8 cellular contexts compared by ENCODE assay signal in the genomic region with DNA sequence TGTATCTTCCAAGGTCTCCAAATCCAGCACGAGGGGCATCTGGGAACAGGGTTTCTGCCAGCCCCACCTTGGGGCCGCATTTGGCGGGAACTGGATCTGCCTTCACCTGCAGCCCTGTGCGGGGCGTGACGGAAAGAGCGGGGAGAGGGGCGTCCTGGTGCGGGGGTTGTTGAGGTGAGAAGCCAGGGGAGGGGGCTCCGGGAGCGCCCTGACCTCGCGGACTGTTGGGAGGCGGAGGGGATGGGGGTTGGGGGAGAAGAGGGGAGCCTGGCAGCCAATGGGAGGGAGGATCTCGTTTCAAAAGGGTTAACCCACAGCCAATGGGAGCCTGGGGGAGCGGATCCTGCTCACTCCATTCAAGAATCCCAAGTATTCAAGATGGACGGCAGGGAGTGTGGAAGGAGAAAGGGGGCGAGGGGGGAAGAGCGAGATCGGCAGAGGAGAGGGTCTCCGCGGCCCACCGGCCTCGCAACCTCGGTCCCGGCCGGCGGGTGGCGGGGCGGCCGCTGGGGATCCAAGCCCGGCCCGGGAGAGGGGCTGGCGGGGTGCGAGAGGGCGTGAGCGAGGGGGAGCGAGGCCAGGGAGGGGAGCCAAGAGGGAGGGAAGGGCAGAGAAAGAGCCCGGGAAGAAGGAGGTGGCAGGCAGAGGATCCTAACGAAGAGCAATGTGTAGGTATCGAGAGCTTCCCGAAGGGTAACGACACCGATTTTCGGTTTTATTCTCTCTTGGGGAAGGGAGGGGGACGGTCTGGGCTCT. TPM values are rescaled to one million over a fixed set of nuclear protein-coding genes. Genes with fewer than 3 reads are reported as not detected.
DNase-seq lines count a peak whose midpoint lies in the region; ATAC-seq and TF ChIP-seq lines count a peak whose summit lies in the region.

No MANE protein-coding gene starts in this region.

- peak overlapping the region; percentile 90 to 97 for H4K8ac ChIP-seq in IMR-90 (ENCODE audit: low read depth in 2 of 2, low read length in 2 of 2)

- H3K4ac ChIP-seq in IMR-90 (ENCODE audit: low read depth, low read length): peak overlapping the region; percentile 100

- TF ChIP-seq CTCF in IMR-90 (conservative IDR thresholded peaks at IDR 0.05; ENCODE audit: low read depth, low read length) (no peak), suprapubic skin (IDR thresholded peaks at IDR 0.05) (no peak)

- intact Hi-C loops in IMR-90 (cut with micrococcal nuclease): no loop called here

- no peaks in the 10 kb centered on the region for H3K36me3 Mint-ChIP-seq in memory B cell

- peaks cover 1% of the 10 kb centered on the region; the same call in 1 of the 2 replicates for H3K36me3 ChIP-seq in IMR-90 (ENCODE audit: control insufficient read depth, insufficient read depth, low read length)
- no peaks in the 10 kb centered on the region for H3K36me3 ChIP-seq in suprapubic skin

- peak overlapping the region; percentile 100 for H3K23ac ChIP-seq in IMR-90 (ENCODE audit: low read depth, low read length)

- H3K9me3 ChIP-seq in IMR-90 (ENCODE audit: control insufficient read depth, insufficient read depth, low read length) (no peaks in the 10 kb centered on the region), suprapubic skin (no peaks in the 10 kb centered on the region)

- peaks cover 41% of the 10 kb centered on the region for H4K20me1 ChIP-seq in IMR-90 (ENCODE audit: insufficient read depth, low read length)

- peaks cover 26% of the 10 kb centered on the region for H3K27me3 Mint-ChIP-seq in memory B cell

- in situ Hi-C loops in IMR-90 (cut with MboI; ENCODE audit: low sequenced_read_pairs): no loop called here

- H3K4me1 ChIP-seq in IMR-90 (ENCODE audit: control insufficient read depth, insufficient read depth, low read length) (peaks cover 14% of the 10 kb centered on the region), suprapubic skin (peaks cover 25% of the 10 kb centered on the region)

- H2BK5ac ChIP-seq in IMR-90 (ENCODE audit: low read depth, low read length, poor library complexity, severe bottlenecking): peak overlapping the region; percentile 98

- H2AK9ac ChIP-seq in IMR-90 (replicated peaks; ENCODE audit: low read depth, low read length, poor library complexity): peak overlapping the region; percentile 100

- H3K9me3 Mint-ChIP-seq in memory B cell: no peaks in the 10 kb centered on the region

- no peak overlapping the region for H3K27ac Mint-ChIP-seq in memory B cell

- H3K4me2 ChIP-seq in IMR-90 (ENCODE audit: low read depth, low read length): peak overlapping the region; percentile 85

- peak overlapping the region; percentile 69 for H2BK20ac ChIP-seq in IMR-90 (ENCODE audit: low read depth, low read length)

- H3K9me1 ChIP-seq in IMR-90 (ENCODE audit: insufficient read depth, low read length): peaks cover 14% of the 10 kb centered on the region

- CTCF ChIA-PET in IMR-90 (lab: Yijun Ruan, JAX): no interaction called here

- H3K4me3 ChIP-seq in IMR-90 (ENCODE audit: insufficient read depth, low read depth, low read length) (peak overlapping the region; percentile 96), suprapubic skin (peak overlapping the region; percentile 66)

- H3K79me1 ChIP-seq in IMR-90 (ENCODE audit: low read depth in 1 of 2, low read length in 2 of 2): peaks cover 18 to 50% of the 10 kb centered on the region in 2 experiments

- H3K14ac ChIP-seq in IMR-90 (replicated peaks; ENCODE audit: low read depth, low read length): peak overlapping the region; percentile 100

- TF ChIP-seq POLR2A in IMR-90 (IDR thresholded peaks at IDR 0.05; ENCODE audit: low read depth, low read length) (peak; percentile 36; the same call in 1 of the 2 replicates), suprapubic skin (IDR thresholded peaks at IDR 0.05) (no peak)

- peak overlapping the region; percentile 96 for H4K5ac ChIP-seq in IMR-90 (ENCODE audit: low read depth, low read length)

- TF ChIP-seq EP300 in suprapubic skin (IDR thresholded peaks at IDR 0.05): no peak

- peak overlapping the region; percentile 95 for H3K18ac ChIP-seq in IMR-90 (ENCODE audit: low read depth, low read length)

- 0% methylated on average over 11 of the region's 46 CpGs; no CpG with 5 or more reads in 1 of the 2 experiments for WGBS in IMR-90 (ENCODE audit: extremely low coverage in 2 of 2, insufficient read length in 1 of 2), 2 experiments
- WGBS in suprapubic skin: 1% methylated on average over 41 of the region's 46 CpGs

- peaks cover 13% of the 10 kb centered on the region for H3K4me1 Mint-ChIP-seq in memory B cell

- no TSS peak for BruUV-seq in IMR-90 (replicated peaks; lab: Mats Ljungman, UMichigan)

- peak overlapping the region; percentile 98 for H2AK5ac ChIP-seq in IMR-90 (ENCODE audit: low read depth, low read length)

- peak overlapping the region; percentile 99 for H2AFZ ChIP-seq in IMR-90 (replicated peaks; ENCODE audit: low read length, poor library complexity)

- no peak for TF ChIP-seq RAD21 in IMR-90 (IDR thresholded peaks at IDR 0.05; ENCODE audit: low read length)

- peak overlapping the region; percentile 89 for H2BK120ac ChIP-seq in IMR-90 (ENCODE audit: low read depth, low read length)

- H4K91ac ChIP-seq in IMR-90 (ENCODE audit: insufficient read depth, low read depth, low read length): peak overlapping the region; percentile 100

- H3K56ac ChIP-seq in IMR-90 (ENCODE audit: extremely low read depth, insufficient read depth, low read length): peak overlapping the region; percentile 96

- H3K27me3 ChIP-seq in IMR-90 (ENCODE audit: control insufficient read depth, insufficient read depth, low read length) (peaks cover 11% of the 10 kb centered on the region), suprapubic skin (no peaks in the 10 kb centered on the region)

- POLR2A ChIA-PET in IMR-90 (lab: Charles Lee; ENCODE audit: unreplicated experiment): no interaction called here

- peak overlapping the region; percentile 94 for H3K4me3 Mint-ChIP-seq in memory B cell

- H3K9ac ChIP-seq in IMR-90 (ENCODE audit: low read depth, low read length): peak overlapping the region; percentile 100

- dilution Hi-C loops in IMR-90 (cut with HindIII; ENCODE audit: low sequenced_read_pairs, unreplicated experiment): no loop called here

- DNase-seq in GM04504 (ENCODE audit: low read depth) (peak; percentile 69), IMR-90 (peak; percentile 84), epidermal melanocyte (ENCODE audit: insufficient read length, low spot score) (peak; percentile 95), memory B cell (ENCODE audit: low spot score in 2 of 2) (peak in 1 of 2 donors; percentile 17), suprapubic skin (ENCODE audit: low spot score in 2 of 2) (peak in 1 of 2 donors; percentile 82)
- DNase-seq in effector CD8-positive, alpha-beta T cell (lab: John Stamatoyannopoulos, UW): no peak
- DNase-seq in activated CD4-positive, alpha-beta T cell treated with anti-CD3 and anti-CD28 coated beads for 1 hour: no peak

- H2BK15ac ChIP-seq in IMR-90 (ENCODE audit: low read depth, low read length): peak overlapping the region; percentile 96; the same call in 2 of the 3 replicates

- ATAC-seq in IMR-90 (ENCODE audit: low read depth): peak; percentile 90
- ATAC-seq in SK-N-SH treated with all-trans-retinoic acid at 6 μM for 48 hours: peak; percentile 98
- peak; percentile 57 for ATAC-seq in memory B cell (ENCODE audit: low read depth)

- H3K27ac ChIP-seq in IMR-90 (ENCODE audit: insufficient read depth, low read length) (peak overlapping the region; percentile 97), suprapubic skin (peak overlapping the region; percentile 71)

TF ChIP-seq in IMR-90, 13 proteins besides CTCF, POLR2A, EP300 and RAD21:
- no peak for TF ChIP-seq BHLHE40 (IDR thresholded peaks at IDR 0.05; ENCODE audit: low read depth, low read length)
- no peak for TF ChIP-seq CEBPB (IDR thresholded peaks at IDR 0.05; ENCODE audit: low read depth, low read length)
- no peak for TF ChIP-seq NFE2L2 (IDR thresholded peaks at IDR 0.05; ENCODE audit: low read depth, low read length)
- no peak for TF ChIP-seq CHD1 (IDR thresholded peaks at IDR 0.05; ENCODE audit: low read depth, low read length)
- TF ChIP-seq MXI1 (IDR thresholded peaks at IDR 0.05; ENCODE audit: borderline replicate concordance, low read depth, low read length): no peak
- TF ChIP-seq MAZ (IDR thresholded peaks at IDR 0.05; ENCODE audit: borderline replicate concordance, low read depth, low read length): peak; percentile 55; the same call in 1 of the 2 replicates

RNA-seq across cellular contexts. Expression of gene YPEL4, which starts 11.5 kb away (rescaled TPM):
- total RNA-seq in IMR-90 (2012; rRNA removed): under 0.01 and 0.18 TPM in 2 replicates
- polyA plus RNA-seq in IMR-90 (2012; rRNA removed): 0.57 and 0.79 TPM in 2 replicates
- polyA plus RNA-seq in IMR-90 (2012; cell fraction: cytosol; rRNA removed): 0.54 and 0.74 TPM in 2 replicates
- polyA plus RNA-seq in IMR-90 (2012; cell fraction: nucleus; rRNA removed; ENCODE audit: low replicate concordance): 2.4 and 6.6 TPM in 2 replicates
- total RNA-seq in suprapubic skin: 1 to 10 TPM; 1.2 to 3.6 (median 1.5) TPM

RNA-seq across cellular contexts. Expression of gene CLP1, which starts 19.4 kb away (rescaled TPM):
- total RNA-seq in IMR-90 (2012; rRNA removed): 24.0 and 26.7 TPM in 2 replicates
- polyA plus RNA-seq in IMR-90 (2012; rRNA removed): 16.3 and 16.5 TPM in 2 replicates
- 8.3 and 11.4 TPM in 2 replicates for polyA plus RNA-seq in IMR-90 (2012; cell fraction: cytosol; rRNA removed)
- polyA plus RNA-seq in IMR-90 (2012; cell fraction: nucleus; rRNA removed; ENCODE audit: low replicate concordance): 5.6 and 11.3 TPM in 2 replicates
- 10 to 100 TPM in 3 of 4 donors, 1 to 10 TPM in 1; 8.5 to 24.4 (median 20.9) TPM for total RNA-seq in suprapubic skin

RNA-seq across cellular contexts. Expression of gene ZDHHC5, which starts 29.7 kb away (rescaled TPM):
- total RNA-seq in IMR-90 (2012; rRNA removed) (19.4 and 21.4 TPM in 2 replicates), suprapubic skin (10 to 100 TPM; 61.7 to 93.9 (median 87.6) TPM)
- 44.0 and 45.7 TPM in 2 replicates for polyA plus RNA-seq in IMR-90 (2012; rRNA removed)
- polyA plus RNA-seq in IMR-90 (2012; cell fraction: cytosol; rRNA removed): 31.7 and 39.8 TPM in 2 replicates
- 56.8 and 65.2 TPM in 2 replicates for polyA plus RNA-seq in IMR-90 (2012; cell fraction: nucleus; rRNA removed; ENCODE audit: low replicate concordance)

RNA-seq across cellular contexts. Expression of gene SERPING1, which starts 40.7 kb away (rescaled TPM):
- 2.0 and 2.2 TPM in 2 replicates for total RNA-seq in IMR-90 (2012; rRNA removed)
- 27.5 and 30.7 TPM in 2 replicates for polyA plus RNA-seq in IMR-90 (2012; rRNA removed)
- 27.0 and 35.9 TPM in 2 replicates for polyA plus RNA-seq in IMR-90 (2012; cell fraction: cytosol; rRNA removed)
- polyA plus RNA-seq in IMR-90 (2012; cell fraction: nucleus; rRNA removed; ENCODE audit: low replicate concordance): 8.1 and 15.0 TPM in 2 replicates
- 100 to 1,000 TPM in 2 of 4 donors, 10 to 100 TPM in 2; 93.3 to 173 (median 119) TPM for total RNA-seq in suprapubic skin

Comparison
In these comparisons a context has a peak if more than half of its experiments do, and no peak if none do; other contexts are left out.
1. DNase-seq: peak in GM04504 (single experiment), IMR-90 (single experiment) and epidermal melanocyte (single experiment); none in effector CD8-positive, alpha-beta T cell (single experiment) and activated CD4-positive, alpha-beta T cell treated with anti-CD3 and anti-CD28 coated beads for 1 hour (single experiment).
2. Peak in every context shown above with its lines, with median percentiles within 50 percentile points of each other: ATAC-seq.